8 cellular contexts compared by ENCODE assay signal in genomic region chr1:54407201-54407956, GRCh38. TPM values are rescaled to one million over a fixed set of nuclear protein-coding genes. Genes with fewer than 3 reads are reported as not detected.
DNase-seq lines count a peak whose midpoint lies in the region; ATAC-seq and TF ChIP-seq lines count a peak whose summit lies in the region.

No MANE protein-coding gene starts in this region.

- intact Hi-C loops in stomach (cut with DNase I; ENCODE audit: low total_unique reads): loop anchor here (10.0 kb wide), 2 partner anchors 143 to 193 kb away; no protein-coding TSS in a partner anchor

- H3K4me1 ChIP-seq in fibroblast of lung (ENCODE audit: control insufficient read depth, extremely low read depth, insufficient read depth, low read length): peaks cover 11% of the 10 kb centered on the region
- peaks cover 39% of the 10 kb centered on the region for H3K4me1 ChIP-seq in muscle layer of colon (ENCODE audit: insufficient read depth, low read length)
- H3K4me1 ChIP-seq in stomach: peaks cover 43 to 66% (median 57%) of the 10 kb centered on the region in 4 donors

- no peak for TF ChIP-seq CTCF in fibroblast of lung (conservative IDR thresholded peaks at IDR 0.05 in 1 of 2, IDR thresholded peaks at IDR 0.05 in 1 of 2; ENCODE audit: low read depth in 1 of 2, low read length in 2 of 2)
- no peak for TF ChIP-seq CTCF in stomach (IDR thresholded peaks at IDR 0.05)

- H3K4me3 ChIP-seq in fibroblast of lung (replicated peaks in 1 of 4; ENCODE audit: control extremely low read depth in 1 of 4, insufficient read depth in 1 of 4, low read depth in 3 of 4, low read length in 4 of 4) (peak overlapping the region; percentile 62 to 78 (median 69)), muscle layer of colon (ENCODE audit: low read depth in 1 of 2, low read length in 2 of 2) (peak overlapping the region; percentile 68 to 71), stomach (peak overlapping the region; percentile 87 to 97 (median 94))

- H3K79me2 ChIP-seq in fibroblast of lung (ENCODE audit: control insufficient read depth, insufficient read depth, low read length): peaks cover 16% of the 10 kb centered on the region

- H3K36me3 ChIP-seq in fibroblast of lung (ENCODE audit: control insufficient read depth, insufficient read depth, low read length): peaks cover 2% of the 10 kb centered on the region
- H3K36me3 ChIP-seq in muscle layer of colon (ENCODE audit: insufficient read depth, low read length): no peaks in the 10 kb centered on the region
- H3K36me3 ChIP-seq in stomach: peaks cover 0 to 2% (median 0%) of the 10 kb centered on the region in 4 donors

- 0% methylated on average over 24 of the region's 24 CpGs for WGBS in stomach, 5 donors

- H3K27ac ChIP-seq in fibroblast of lung (ENCODE audit: insufficient read depth, low read length) (peak overlapping the region; percentile 66), muscle layer of colon (ENCODE audit: low read depth, low read length) (peak overlapping the region; percentile 95), stomach (peak overlapping the region; percentile 90 to 97 (median 95))

- peak overlapping the region; percentile 10 for H2AFZ ChIP-seq in fibroblast of lung (ENCODE audit: low read length)

- peak overlapping the region; percentile 75 for H3K4me2 ChIP-seq in fibroblast of lung (ENCODE audit: extremely low read depth, insufficient read depth, low read length)

- ATAC-seq in GM19467 (IDR thresholded peaks at IDR 0.05; ENCODE audit: unreplicated experiment): peak; percentile 35

- no peak for TF ChIP-seq EP300 in stomach (IDR thresholded peaks at IDR 0.05)

- DNase-seq in C1 segment of cervical spinal cord (lab: John Stamatoyannopoulos, UW) (peak in 12 of 14 donors; percentile 38 to 88 (median 61)), LoVo (ENCODE audit: low spot score) (peak; percentile 91), RPMI7951 (ENCODE audit: low read depth) (peak; percentile 94), fibroblast of lung (ENCODE audit: low read depth in 2 of 2) (peak; percentile 91 to 97), stomach (peak; percentile 75)
- DNase-seq in activated T-helper 1 cell treated with anti-CD3 and anti-CD28 coated beads, Interleukin-2, amount 50 U/mL, for 16 hours (ENCODE audit: low read depth in 1 of 2, low spot score in 1 of 2): peak; percentile 11 to 43

- no peaks in the 10 kb centered on the region for H4K20me1 ChIP-seq in fibroblast of lung (ENCODE audit: control insufficient read depth, extremely low read depth, insufficient read depth, low read length)

- H3K27me3 ChIP-seq in fibroblast of lung (ENCODE audit: control insufficient read depth, insufficient read depth, low read length): no peaks in the 10 kb centered on the region
- no peaks in the 10 kb centered on the region for H3K27me3 ChIP-seq in muscle layer of colon (ENCODE audit: control insufficient read depth in 1 of 2, insufficient read depth in 2 of 2, low read length in 2 of 2)
- H3K27me3 ChIP-seq in stomach: no peaks in the 10 kb centered on the region

- H3K9me3 ChIP-seq in fibroblast of lung (ENCODE audit: control insufficient read depth, insufficient read depth, low read depth, low read length) (no peaks in the 10 kb centered on the region), muscle layer of colon (ENCODE audit: low read length) (no peaks in the 10 kb centered on the region), stomach (no peaks in the 10 kb centered on the region)

- no peak for TF ChIP-seq POLR2A in stomach (IDR thresholded peaks at IDR 0.05)

- H3K9ac ChIP-seq in fibroblast of lung (ENCODE audit: insufficient read depth, low read length) (peak overlapping the region; percentile 42), muscle layer of colon (ENCODE audit: low read length) (peak overlapping the region; percentile 76)

RNA-seq across cellular contexts. Expression of gene SSBP3, which starts 1.2 kb away (rescaled TPM):
- 21.1 and 26.0 TPM in 2 replicates for total RNA-seq in RPMI7951 (2014; rRNA removed; shearing (Covaris generic))
- 6.9 and 9.4 TPM in 2 replicates for total RNA-seq in fibroblast of lung
- polyA plus RNA-seq in fibroblast of lung: 26.4 and 32.2 TPM in 2 replicates
- polyA plus RNA-seq in fibroblast of lung (2012): 46.0 and 46.1 TPM in 2 replicates
- polyA minus RNA-seq in fibroblast of lung (ENCODE audit: low replicate concordance): 30.2 and 62.8 TPM in 2 replicates
- total RNA-seq in stomach: 10 to 100 TPM in 3 of 5 donors, 1 to 10 TPM in 2; 4.3 to 77.6 (median 20.0) TPM
- polyA plus RNA-seq in stomach: 100 to 1,000 TPM in 1 of 3 donors, 10 to 100 TPM in 2; 37.0 to 100 (median 59.5) TPM

Comparison
In these comparisons a context has a peak if more than half of its experiments do, and no peak if none do; other contexts are left out.
1. Peak in every context shown above with its lines: DNase-seq, ATAC-seq, H3K4me3 ChIP-seq and H3K27ac ChIP-seq.
2. DNase-seq: peak in every context shown above with its lines; median percentile 94 in RPMI7951; 94 in fibroblast of lung; 91 in LoVo; 75 in stomach; 61 in C1 segment of cervical spinal cord; 27 in activated T-helper 1 cell treated with anti-CD3 and anti-CD28 coated beads, Interleukin-2, amount 50 U/mL, for 16 hours.